10 cellular contexts compared by ENCODE assay signal in the genomic region with DNA sequence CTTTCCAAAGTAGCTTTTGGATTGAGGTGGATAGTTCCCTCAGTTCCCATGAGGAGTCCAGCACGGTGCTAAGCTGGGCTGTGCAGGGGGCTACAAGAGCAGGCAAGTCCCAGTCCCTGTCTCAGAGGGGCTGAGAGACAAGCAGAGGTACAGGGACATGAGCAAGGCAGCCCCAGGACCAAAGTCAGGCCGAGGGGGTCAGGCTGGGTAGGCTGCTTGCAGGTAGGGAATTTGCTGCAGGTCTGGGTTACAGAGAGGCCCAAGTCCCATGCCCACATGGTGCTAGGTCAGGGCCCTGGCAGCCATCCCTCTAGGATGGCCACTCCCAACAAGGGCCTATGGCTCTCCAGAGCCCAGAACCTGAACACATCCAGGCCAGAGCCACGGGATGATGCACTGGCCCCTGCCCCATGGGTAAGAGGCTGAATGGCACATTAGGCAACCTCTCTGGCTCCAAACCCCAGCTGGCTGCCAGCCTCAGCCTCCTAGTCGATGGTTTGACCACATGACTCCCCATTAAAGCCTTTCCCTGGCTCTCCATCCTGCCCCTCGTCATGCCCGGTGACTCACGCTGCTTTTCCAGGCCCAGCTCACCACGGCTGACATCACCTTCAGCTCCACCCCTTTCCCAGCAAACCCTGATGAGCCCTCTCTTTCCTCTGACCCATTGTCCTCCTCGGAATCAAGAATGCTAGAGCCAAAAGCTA.
DNase-seq lines count a peak whose midpoint lies in the region; TF ChIP-seq lines count a peak whose summit lies in the region.
"Had no signal": no experiment of that assay in that cellular context is flagged by ENCODE, and none has a peak within 500 bp of the region (broad histone marks: within the 10 kb centered on the region; RNA-seq: fewer than 3 reads in every experiment).

No MANE protein-coding gene starts in this region.

- TF ChIP-seq POLR2A in thyroid gland (IDR thresholded peaks at IDR 0.05), result no peak

- H3K9me3 Mint-ChIP-seq in HFFc6, result no peaks in the 10 kb centered on the region
- H3K9me3 Mint-ChIP-seq: IgD-negative memory B cell had no signal

- H3K27ac ChIP-seq in thyroid gland, result peak overlapping the region in 2 of 3 donors; percentile 45 to 61

- no peaks in the 10 kb centered on the region; the same call in 1 of the 2 replicates for H3K27me3 Mint-ChIP-seq in HFFc6 (ENCODE audit: insufficient read depth)
- H3K27me3 Mint-ChIP-seq: IgD-negative memory B cell had no signal

- H3K4me1 Mint-ChIP-seq in HFFc6 (ENCODE audit: low read depth), result peaks cover 74% of the 10 kb centered on the region
- H3K4me1 Mint-ChIP-seq: IgD-negative memory B cell had no signal

- TF ChIP-seq CTCF in HFFc6 (IDR thresholded peaks at IDR 0.05) (no peak), kidney epithelial cell (IDR thresholded peaks at IDR 0.05; ENCODE audit: insufficient read depth, low read length, poor library complexity, severe bottlenecking) (no peak), thyroid gland (IDR thresholded peaks at IDR 0.05) (no peak)

- H3K27ac Mint-ChIP-seq in HFFc6, result peak overlapping the region; percentile 85
- H3K27ac Mint-ChIP-seq: IgD-negative memory B cell had no signal

- H3K4me1 ChIP-seq in thyroid gland, result peaks cover 0 to 18% of the 10 kb centered on the region in 2 donors

- H3K4me3 ChIP-seq in kidney epithelial cell (ENCODE audit: low read depth, low read length) (no peak overlapping the region), thyroid gland (replicated peaks in 1 of 3) (no peak overlapping the region)

- no peaks in the 10 kb centered on the region for H3K36me3 Mint-ChIP-seq in HFFc6 (ENCODE audit: low read depth)
- H3K36me3 Mint-ChIP-seq: IgD-negative memory B cell had no signal

- H3K4me3 Mint-ChIP-seq in HFFc6, result no peak overlapping the region
- H3K4me3 Mint-ChIP-seq: IgD-negative memory B cell had no signal

- DNase-seq in HFFc6, result peak; percentile 92
- peak; percentile 95 for DNase-seq in astrocyte of the hippocampus (ENCODE audit: low read depth, low spot score)
- peak; percentile 85 for DNase-seq in kidney epithelial cell (ENCODE audit: low read depth)
- peak; percentile 62 to 85 for DNase-seq in thyroid gland
- DNase-seq in GM19238 (ENCODE audit: insufficient read length, low spot score), result no peak
- no peak for DNase-seq in NCI-H1694 treated with DMSO at 0.1 percent for 48 hours (lab: John Stamatoyannopoulos, UW)
- no peak for DNase-seq in activated naive CD4-positive, alpha-beta T cell treated with anti-CD3 and anti-CD28 coated beads, Interleukin-2, amount 50 U/mL, for 16 hours
- DNase-seq in stimulated activated CD4-positive, alpha-beta T cell treated with anti-CD3 and anti-CD28 coated beads, Interleukin-4, amount 100 ng/mL, for 24 hours, result no peak
- DNase-seq: stimulated activated CD4-positive, alpha-beta T cell treated with anti-CD3 and anti-CD28 coated beads, Interleukin-15, amount 100 ng/mL, for 24 hours had no signal

- 37 to 62% methylated on average over 8 of the region's 9 CpGs for WGBS in thyroid gland, 2 donors

- H3K27me3 ChIP-seq in kidney epithelial cell (ENCODE audit: control insufficient read depth, insufficient read depth, low read length) (no peaks in the 10 kb centered on the region), thyroid gland (no peaks in the 10 kb centered on the region)

- no peaks in the 10 kb centered on the region for H3K36me3 ChIP-seq in kidney epithelial cell (ENCODE audit: control insufficient read depth, insufficient read depth, low read length)
- no peaks in the 10 kb centered on the region for H3K36me3 ChIP-seq in thyroid gland

- H3K9me3 ChIP-seq in thyroid gland, result no peaks in the 10 kb centered on the region

- intact Hi-C loops in thyroid gland (cut with DNase I), result no loop called here

Comparison
In these comparisons a context has a peak if more than half of its experiments do, and no peak if none do; other contexts are left out.
1. DNase-seq: peak in HFFc6 (single experiment), astrocyte of the hippocampus (single experiment), kidney epithelial cell (single experiment) and thyroid gland (2 of 2); none in GM19238 (single experiment), NCI-H1694 treated with DMSO at 0.1 percent for 48 hours (single experiment), activated naive CD4-positive, alpha-beta T cell treated with anti-CD3 and anti-CD28 coated beads, Interleukin-2, amount 50 U/mL, for 16 hours (single experiment) and stimulated activated CD4-positive, alpha-beta T cell treated with anti-CD3 and anti-CD28 coated beads, Interleukin-4, amount 100 ng/mL, for 24 hours (single experiment).